ENCODE assay signal across 1 cellular context in the genomic region with DNA sequence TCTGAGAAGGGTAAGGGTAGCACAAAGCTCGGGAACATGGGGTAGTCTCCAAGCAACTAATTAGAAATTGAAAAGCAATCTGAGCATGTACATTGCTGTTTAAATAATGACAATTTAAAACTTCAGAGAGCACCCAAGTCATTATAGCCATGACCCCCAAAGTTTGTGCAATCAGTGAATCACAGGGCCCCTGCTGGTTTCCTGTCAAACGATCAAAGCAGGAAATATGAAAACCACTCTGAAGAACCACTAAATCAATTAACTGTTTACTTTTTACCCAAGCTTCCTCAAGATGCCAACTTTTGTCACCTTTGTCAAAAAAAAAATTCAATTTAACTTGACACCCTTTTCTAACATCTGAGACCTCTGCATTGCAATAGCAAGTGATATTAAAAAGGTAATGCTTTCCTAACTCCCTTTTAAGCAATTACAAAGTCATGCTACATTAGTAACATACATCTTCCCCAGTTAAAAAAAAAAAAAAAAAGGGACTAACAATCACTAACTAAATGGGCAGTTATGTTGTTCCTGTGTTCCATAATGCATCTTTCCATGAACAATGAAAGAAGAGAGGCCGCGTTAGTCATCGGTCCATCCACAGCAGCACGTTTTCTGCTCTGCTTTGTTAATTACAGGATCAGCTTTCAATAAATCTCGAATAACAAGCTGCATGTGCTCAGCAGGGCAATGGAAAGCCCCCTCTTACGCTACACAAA.
TF ChIP-seq lines count a peak whose summit lies in the region.

No MANE protein-coding gene starts in this region.

TF ChIP-seq in GM23338, 12 proteins besides CTCF, POLR2A, EP300 and RAD21 (continued from another document):
- TF ChIP-seq ZNF462 (CRISPR knock-in tag; IDR thresholded peaks at IDR 0.05) = no peak
- no peak for TF ChIP-seq ZNF331 (CRISPR knock-in tag; IDR thresholded peaks at IDR 0.05; ENCODE audit: low read depth)
- no peak for TF ChIP-seq REST (IDR thresholded peaks at IDR 0.05; ENCODE audit: unreplicated experiment)
- TF ChIP-seq ZNF114 (CRISPR knock-in tag; IDR thresholded peaks at IDR 0.05) = no peak
- no peak for TF ChIP-seq EZH2phosphoT487 (IDR thresholded peaks at IDR 0.05; ENCODE audit: unreplicated experiment)
